Comparison of ENCODE assay signal across 32 cellular contexts in genomic region chr5:39447968-39448367, GRCh38. TPM values are rescaled to one million over a fixed set of nuclear protein-coding genes. Genes with fewer than 3 reads are reported as not detected.
DNase-seq lines count a peak whose midpoint lies in the region; ATAC-seq, FAIRE-seq and TF ChIP-seq lines count a peak whose summit lies in the region.
"Had no signal": no experiment of that assay in that cellular context is flagged by ENCODE, and none has a peak within 500 bp of the region (broad histone marks: within the 10 kb centered on the region; RNA-seq: fewer than 3 reads in every experiment).

No MANE protein-coding gene starts in this region.

- H3K9me3 ChIP-seq in right cardiac atrium (ENCODE audit: control insufficient read depth, low read length): peaks cover 3% of the 10 kb centered on the region
- H3K9me3 ChIP-seq: body of pancreas, esophagus muscularis mucosa, left lung, neutrophil, prostate gland, testis had no signal

- H3K4me3 ChIP-seq in right cardiac atrium (ENCODE audit: low read length) (no peak overlapping the region), bronchial epithelial cell (ENCODE audit: low read depth, low read length) (no peak overlapping the region)
- H3K4me3 ChIP-seq: body of pancreas, esophagus muscularis mucosa, left lung, prostate gland, testis had no signal

- intact Hi-C loops in Right ventricle myocardium superior (cut with DNase I) (no loop called here), right cardiac atrium (cut with DNase I) (no loop called here), left colon (cut with DNase I, micrococcal nuclease) (no loop called here)

- 97% methylated on average over 12 of the region's 12 CpGs for WGBS in right cardiac atrium

- DNase-seq in Right ventricle myocardium superior (peak; percentile 34), right cardiac atrium (no peak), bronchial epithelial cell (ENCODE audit: low read depth) (peak; percentile 38), left colon (peak in 1 of 2 donors; percentile 20), activated T-cell treated with anti-CD3 and anti-CD28 coated beads for 4 hours (no peak), RPMI8226 (no peak)
- DNase-seq in activated CD4-positive, alpha-beta T cell treated with anti-CD3 and anti-CD28 coated beads for 48 hours: no peak
- DNase-seq: 8988T; activated CD8-positive, alpha-beta T cell treated with anti-CD3 and anti-CD28 coated beads for 36 hours; activated effector memory CD4-positive, alpha-beta T cell treated with anti-CD3 and anti-CD28 coated beads, Interleukin-2, amount 50 U/mL, for 16 hours; body of pancreas; CD4-positive, CD25-positive, alpha-beta regulatory T cell; DMS 273 treated with DMSO at 0.1 percent for 48 hours; effector memory CD4-positive, alpha-beta T cell; left lung; naive B cell; NCI-H1436; NCI-H2081 treated with DMSO at 0.1 percent for 48 hours; NCI-H345; NCI-H774; stimulated activated naive CD8-positive, alpha-beta T cell treated with anti-CD3 and anti-CD28 coated beads, Interleukin-15, Interleukin-2, amounts not matched to agents 100 U/mL and 50 U/mL, for 24 hours; testis had no signal

- TF ChIP-seq CTCF in bronchial epithelial cell (IDR thresholded peaks at IDR 0.05; ENCODE audit: insufficient read depth, low read length, severe bottlenecking): no peak

- no peaks in the 10 kb centered on the region for H3K36me3 ChIP-seq in bronchial epithelial cell (ENCODE audit: control insufficient read depth, insufficient read depth, low read length)
- H3K36me3 ChIP-seq: esophagus muscularis mucosa, left lung, neutrophil, prostate gland had no signal

- H3K27ac ChIP-seq in right cardiac atrium (ENCODE audit: low read length): no peak overlapping the region
- H3K27ac ChIP-seq: body of pancreas, esophagus muscularis mucosa, KMS-11, left lung, neutrophil, prostate gland, testis had no signal

- H3K4me1 ChIP-seq in right cardiac atrium (ENCODE audit: control insufficient read depth, insufficient read depth, low read length): no peaks in the 10 kb centered on the region
- H3K4me1 ChIP-seq: body of pancreas, esophagus muscularis mucosa, left lung, prostate gland, testis had no signal

- ATAC-seq in Right ventricle myocardium superior (ENCODE audit: poor library complexity): no peak
- ATAC-seq in right cardiac atrium: no peak
- ATAC-seq in left colon: peak; percentile 76
- ATAC-seq in GM19328 (IDR thresholded peaks at IDR 0.05; ENCODE audit: unreplicated experiment): no peak
- ATAC-seq: activated CD8-positive, alpha-beta T cell treated with anti-CD3 and anti-CD28 coated beads for 36 hours; body of pancreas; left lung; stimulated activated naive CD8-positive, alpha-beta T cell treated with anti-CD3 and anti-CD28 coated beads, Interleukin-15, Interleukin-2, amounts not matched to agents 100 U/mL and 50 U/mL, for 24 hours had no signal

- no peak for FAIRE-seq in bronchial epithelial cell (lab: Jason Lieb, UNC)
- FAIRE-seq: frontal cortex, H1, urothelium cell line had no signal

- H3K27me3 ChIP-seq in right cardiac atrium (ENCODE audit: control insufficient read depth, insufficient read depth) (no peaks in the 10 kb centered on the region), bronchial epithelial cell (ENCODE audit: control insufficient read depth, insufficient read depth, low read length) (no peaks in the 10 kb centered on the region)
- H3K27me3 ChIP-seq: body of pancreas, esophagus muscularis mucosa, left lung, neutrophil, testis had no signal

RNA-seq across cellular contexts. Expression of gene DAB2, which starts 23.2 kb away (rescaled TPM):
- total RNA-seq in Right ventricle myocardium superior (29.9 TPM), right cardiac atrium (10 to 100 TPM; 21.8 to 27.8 (median 24.6) TPM), bronchial epithelial cell (0.51 and 0.79 TPM in 2 replicates), left colon (10 to 100 TPM; 38.5 to 61.6 TPM)
- 6.5 TPM for polyA plus RNA-seq in right cardiac atrium
- total RNA-seq: G401; T-helper 1 cell treated with Interleukin-12 subunit alpha and Interleukin-12 subunit beta and Interleukin-4 antibody, amounts not matched to agents 30 ng/mL and 1 ng/mL, for 36 hours had no signal
- polyA plus RNA-seq: CD4-positive, CD25-positive, alpha-beta regulatory T cell had no signal

Comparison
In these comparisons a context has a peak if more than half of its experiments do, and no peak if none do; other contexts are left out.
1. DNase-seq: peak in Right ventricle myocardium superior (single experiment) and bronchial epithelial cell (single experiment); none in right cardiac atrium (0 of 3), activated T-cell treated with anti-CD3 and anti-CD28 coated beads for 4 hours (single experiment), activated CD4-positive, alpha-beta T cell treated with anti-CD3 and anti-CD28 coated beads for 48 hours (single experiment) and RPMI8226 (single experiment).
2. RNA of gene DAB2, which starts 23.2 kb away (total RNA-seq): 38.5 to 61.6 TPM in left colon, 29.9 TPM in Right ventricle myocardium superior (single experiment) and 21.8 to 27.8 TPM in right cardiac atrium; 0.51 to 0.79 TPM in bronchial epithelial cell; every median in the first group is over 10 times any median in the second.